In the genomic region with DNA sequence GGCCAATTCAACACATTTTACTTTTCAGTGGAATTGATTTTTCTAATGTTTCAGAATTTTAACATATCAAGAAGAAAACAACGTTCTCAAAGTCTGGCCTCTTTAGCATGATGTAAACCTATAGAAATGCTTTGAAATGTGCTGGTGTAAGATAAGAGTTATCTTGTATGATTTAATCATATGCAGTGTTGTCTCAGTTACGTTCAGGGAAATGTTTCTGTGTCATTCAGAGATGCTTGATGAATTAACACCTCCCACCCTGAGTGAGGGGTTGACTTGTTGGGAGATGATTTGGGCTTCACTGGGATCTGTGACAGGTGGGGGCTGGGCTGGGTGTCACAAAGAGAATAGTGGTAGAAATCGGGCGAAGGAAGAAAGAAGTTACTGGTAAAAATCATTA, we compare ENCODE assay signal across 18 cellular contexts. TPM values are rescaled to one million over a fixed set of nuclear protein-coding genes. Genes with fewer than 3 reads are reported as not detected.
DNase-seq lines count a peak whose midpoint lies in the region; ATAC-seq and TF ChIP-seq lines count a peak whose summit lies in the region.
"Had no signal": no experiment of that assay in that cellular context is flagged by ENCODE, and none has a peak within 500 bp of the region (broad histone marks: within the 10 kb centered on the region; RNA-seq: fewer than 3 reads in every experiment).

No MANE protein-coding gene starts in this region.

- H3F3A ChIP-seq in GM23338 (replicated peaks; ENCODE audit: low read depth) = no peaks in the 10 kb centered on the region

- H3K4me1 ChIP-seq in GM23338 (ENCODE audit: insufficient read depth) (peaks cover 9% of the 10 kb centered on the region), mesodermal cell (ENCODE audit: control insufficient read depth, insufficient read depth, low read length, poor library complexity, severe bottlenecking) (peaks cover 15% of the 10 kb centered on the region)
- H3K4me1 ChIP-seq: ascending aorta, tibial nerve had no signal

- H3K4me3 ChIP-seq in GM23338 = no peak overlapping the region
- no peak overlapping the region for H3K4me3 ChIP-seq in mesodermal cell (ENCODE audit: extremely low read depth, insufficient read depth, low read length, poor library complexity, severe bottlenecking)
- H3K4me3 ChIP-seq: ascending aorta, tibial nerve had no signal

- H3K36me3 ChIP-seq in GM23338 (ENCODE audit: insufficient read depth) = no peaks in the 10 kb centered on the region
- H3K36me3 ChIP-seq in KOPT-K1 (ENCODE audit: insufficient read depth, low read length) = peaks cover 64% of the 10 kb centered on the region
- H3K36me3 ChIP-seq in mesodermal cell (ENCODE audit: control insufficient read depth, insufficient read depth, low read length) = no peaks in the 10 kb centered on the region

- ATAC-seq in GM23338 = peak; percentile 31
- peak; percentile 52 for ATAC-seq in activated naive CD8-positive, alpha-beta T cell treated with anti-CD3 and anti-CD28 coated beads, Interleukin-2, amount 50 U/mL, for 24 hours
- ATAC-seq in HG03159 (IDR thresholded peaks at IDR 0.05; ENCODE audit: unreplicated experiment) = no peak
- ATAC-seq: effector memory CD8-positive, alpha-beta T cell; HCT116; right cardiac atrium; stimulated activated memory B cell treated with anti-CD40 and anti-IgM and Interleukin-4, amounts not matched to agents 10 μg/mL and 1 μg/mL and 100 μg/mL, for 72 hours had no signal

- H3K27ac ChIP-seq in GM23338 (ENCODE audit: low read depth) = peak overlapping the region; percentile 39
- peak overlapping the region; percentile 99 for H3K27ac ChIP-seq in KOPT-K1 (ENCODE audit: low read depth, low read length, poor library complexity, severe bottlenecking)
- H3K27ac ChIP-seq in mesodermal cell (ENCODE audit: low read depth, low read length, severe bottlenecking) = peak overlapping the region; percentile 71
- H3K27ac ChIP-seq: ascending aorta, tibial nerve had no signal

- no peak for TF ChIP-seq CTCF in GM23338 (conservative IDR thresholded peaks at IDR 0.05; ENCODE audit: low read depth in 2 of 2)

- DNase-seq in GM23338 (ENCODE audit: low spot score) = no peak
- no peak for DNase-seq in activated naive CD8-positive, alpha-beta T cell treated with anti-CD3 and anti-CD28 coated beads, Interleukin-2, amount 50 U/mL, for 24 hours
- no peak for DNase-seq in NCI-H82 (lab: John Stamatoyannopoulos, UW)
- DNase-seq in NCI-H2196 (lab: John Stamatoyannopoulos, UW; ENCODE audit: unreplicated experiment) = no peak
- DNase-seq: effector memory CD8-positive, alpha-beta T cell; MV-4-11; NCI-H2029; NK-92 treated with Interleukin-12 subunit alpha and Interleukin-12 subunit beta, amount 100 ng/mL, for 24 hours; occipital lobe; right cardiac atrium had no signal

- peak overlapping the region; percentile 30 for H3K4me2 ChIP-seq in GM23338

- no peaks in the 10 kb centered on the region for H3K9me3 Mint-ChIP-seq in GM23338
- H3K9me3 Mint-ChIP-seq in activated naive CD8-positive, alpha-beta T cell treated with anti-CD3 and anti-CD28 coated beads, Interleukin-2, amount 50 U/mL, for 24 hours = no peaks in the 10 kb centered on the region
- H3K9me3 Mint-ChIP-seq: effector memory CD8-positive, alpha-beta T cell; stimulated activated memory B cell treated with anti-CD40 and anti-IgM and Interleukin-4, amounts not matched to agents 10 μg/mL and 1 μg/mL and 100 μg/mL, for 72 hours had no signal

- H3K9me3 ChIP-seq in KOPT-K1 (ENCODE audit: insufficient read depth, low read length, poor library complexity, severe bottlenecking) (no peaks in the 10 kb centered on the region), mesodermal cell (ENCODE audit: control insufficient read depth, low read length) (no peaks in the 10 kb centered on the region)
- H3K9me3 ChIP-seq: ascending aorta, tibial nerve had no signal

- peak overlapping the region; percentile 36; the same call in 1 of the 2 replicates for H3K27ac Mint-ChIP-seq in GM23338
- H3K27ac Mint-ChIP-seq in activated naive CD8-positive, alpha-beta T cell treated with anti-CD3 and anti-CD28 coated beads, Interleukin-2, amount 50 U/mL, for 24 hours = peak overlapping the region; percentile 19
- H3K27ac Mint-ChIP-seq: effector memory CD8-positive, alpha-beta T cell; stimulated activated memory B cell treated with anti-CD40 and anti-IgM and Interleukin-4, amounts not matched to agents 10 μg/mL and 1 μg/mL and 100 μg/mL, for 72 hours had no signal

- H3K79me2 ChIP-seq in GM23338 (replicated peaks; ENCODE audit: insufficient read depth) = no peaks in the 10 kb centered on the region

- peaks cover 13% of the 10 kb centered on the region for H3K4me1 Mint-ChIP-seq in GM23338
- peaks cover 5% of the 10 kb centered on the region for H3K4me1 Mint-ChIP-seq in activated naive CD8-positive, alpha-beta T cell treated with anti-CD3 and anti-CD28 coated beads, Interleukin-2, amount 50 U/mL, for 24 hours

- H3K4me3 Mint-ChIP-seq in GM23338 = no peak overlapping the region
- H3K4me3 Mint-ChIP-seq in activated naive CD8-positive, alpha-beta T cell treated with anti-CD3 and anti-CD28 coated beads, Interleukin-2, amount 50 U/mL, for 24 hours = no peak overlapping the region
- H3K4me3 Mint-ChIP-seq: effector memory CD8-positive, alpha-beta T cell; stimulated activated memory B cell treated with anti-CD40 and anti-IgM and Interleukin-4, amounts not matched to agents 10 μg/mL and 1 μg/mL and 100 μg/mL, for 72 hours had no signal

- WGBS in mesodermal cell (ENCODE audit: insufficient coverage in 2 of 2), 2 experiments = no CpG with 5 or more reads among the region's 4 CpGs

- H3K9me2 ChIP-seq in GM23338 (ENCODE audit: insufficient read depth) = no peaks in the 10 kb centered on the region; the same call in 1 of the 2 replicates

- H4K20me1 ChIP-seq in GM23338 (replicated peaks; ENCODE audit: insufficient read depth) = no peaks in the 10 kb centered on the region

- no peaks in the 10 kb centered on the region for H3K27me3 ChIP-seq in GM23338 (ENCODE audit: insufficient read depth)
- H3K27me3 ChIP-seq: ascending aorta, tibial nerve had no signal

- H3K36me3 Mint-ChIP-seq in GM23338 (ENCODE audit: low read depth) = no peaks in the 10 kb centered on the region
- no peaks in the 10 kb centered on the region for H3K36me3 Mint-ChIP-seq in activated naive CD8-positive, alpha-beta T cell treated with anti-CD3 and anti-CD28 coated beads, Interleukin-2, amount 50 U/mL, for 24 hours (ENCODE audit: low read depth)

- H2AFZ ChIP-seq in GM23338 = no peak overlapping the region

- H3K27me3 Mint-ChIP-seq in GM23338 (ENCODE audit: insufficient read depth, low read depth, poor library complexity) = no peaks in the 10 kb centered on the region
- H3K27me3 Mint-ChIP-seq in activated naive CD8-positive, alpha-beta T cell treated with anti-CD3 and anti-CD28 coated beads, Interleukin-2, amount 50 U/mL, for 24 hours = no peaks in the 10 kb centered on the region
- H3K27me3 Mint-ChIP-seq: effector memory CD8-positive, alpha-beta T cell; stimulated activated memory B cell treated with anti-CD40 and anti-IgM and Interleukin-4, amounts not matched to agents 10 μg/mL and 1 μg/mL and 100 μg/mL, for 72 hours had no signal

TF ChIP-seq in GM23338, 12 proteins besides CTCF, POLR2A, EP300 and RAD21 (continues in another document):
- TF ChIP-seq, protein P1, sequence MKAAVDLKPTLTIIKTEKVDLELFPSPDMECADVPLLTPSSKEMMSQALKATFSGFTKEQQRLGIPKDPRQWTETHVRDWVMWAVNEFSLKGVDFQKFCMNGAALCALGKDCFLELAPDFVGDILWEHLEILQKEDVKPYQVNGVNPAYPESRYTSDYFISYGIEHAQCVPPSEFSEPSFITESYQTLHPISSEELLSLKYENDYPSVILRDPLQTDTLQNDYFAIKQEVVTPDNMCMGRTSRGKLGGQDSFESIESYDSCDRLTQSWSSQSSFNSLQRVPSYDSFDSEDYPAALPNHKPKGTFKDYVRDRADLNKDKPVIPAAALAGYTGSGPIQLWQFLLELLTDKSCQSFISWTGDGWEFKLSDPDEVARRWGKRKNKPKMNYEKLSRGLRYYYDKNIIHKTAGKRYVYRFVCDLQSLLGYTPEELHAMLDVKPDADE (IDR thresholded peaks at IDR 0.05) = no peak
- TF ChIP-seq EZH2phosphoT487 (IDR thresholded peaks at IDR 0.05; ENCODE audit: unreplicated experiment) = no peak
- TF ChIP-seq, protein P2, sequence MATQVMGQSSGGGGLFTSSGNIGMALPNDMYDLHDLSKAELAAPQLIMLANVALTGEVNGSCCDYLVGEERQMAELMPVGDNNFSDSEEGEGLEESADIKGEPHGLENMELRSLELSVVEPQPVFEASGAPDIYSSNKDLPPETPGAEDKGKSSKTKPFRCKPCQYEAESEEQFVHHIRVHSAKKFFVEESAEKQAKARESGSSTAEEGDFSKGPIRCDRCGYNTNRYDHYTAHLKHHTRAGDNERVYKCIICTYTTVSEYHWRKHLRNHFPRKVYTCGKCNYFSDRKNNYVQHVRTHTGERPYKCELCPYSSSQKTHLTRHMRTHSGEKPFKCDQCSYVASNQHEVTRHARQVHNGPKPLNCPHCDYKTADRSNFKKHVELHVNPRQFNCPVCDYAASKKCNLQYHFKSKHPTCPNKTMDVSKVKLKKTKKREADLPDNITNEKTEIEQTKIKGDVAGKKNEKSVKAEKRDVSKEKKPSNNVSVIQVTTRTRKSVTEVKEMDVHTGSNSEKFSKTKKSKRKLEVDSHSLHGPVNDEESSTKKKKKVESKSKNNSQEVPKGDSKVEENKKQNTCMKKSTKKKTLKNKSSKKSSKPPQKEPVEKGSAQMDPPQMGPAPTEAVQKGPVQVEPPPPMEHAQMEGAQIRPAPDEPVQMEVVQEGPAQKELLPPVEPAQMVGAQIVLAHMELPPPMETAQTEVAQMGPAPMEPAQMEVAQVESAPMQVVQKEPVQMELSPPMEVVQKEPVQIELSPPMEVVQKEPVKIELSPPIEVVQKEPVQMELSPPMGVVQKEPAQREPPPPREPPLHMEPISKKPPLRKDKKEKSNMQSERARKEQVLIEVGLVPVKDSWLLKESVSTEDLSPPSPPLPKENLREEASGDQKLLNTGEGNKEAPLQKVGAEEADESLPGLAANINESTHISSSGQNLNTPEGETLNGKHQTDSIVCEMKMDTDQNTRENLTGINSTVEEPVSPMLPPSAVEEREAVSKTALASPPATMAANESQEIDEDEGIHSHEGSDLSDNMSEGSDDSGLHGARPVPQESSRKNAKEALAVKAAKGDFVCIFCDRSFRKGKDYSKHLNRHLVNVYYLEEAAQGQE (IDR thresholded peaks at IDR 0.05; ENCODE audit: unreplicated experiment) = no peak
- TF ChIP-seq STAT1 (IDR thresholded peaks at IDR 0.05; ENCODE audit: unreplicated experiment) = no peak

RNA-seq across cellular contexts. Expression of a gene that starts 15.7 kb away (rescaled TPM):
- total RNA-seq in GM23338 (2014; rRNA removed; shearing (Covaris generic)) = 0.27 and 0.45 TPM in 2 replicates
- polyA plus RNA-seq in GM23338 (2016; fragmentation: Nextera tagmentation; extraction: Ambion mirVana) = 0.36 and 0.82 TPM in 2 replicates
- polyA plus RNA-seq in mesodermal cell (2013, experiment 1 of 2) = 1.2 TPM
- polyA plus RNA-seq in mesodermal cell (2013, experiment 2 of 2) = 0.96 TPM
- total RNA-seq: Daoy had no signal

Comparison
In these comparisons a context has a peak if more than half of its experiments do, and no peak if none do; other contexts are left out.
1. H3K27ac ChIP-seq: peak in every context shown above with its lines; median percentile 99 in KOPT-K1; 71 in mesodermal cell; 39 in GM23338.